24 cellular contexts compared by ENCODE assay signal in genomic region chr11:32188785-32189184, GRCh38.
DNase-seq lines count a peak whose midpoint lies in the region; ATAC-seq, FAIRE-seq and TF ChIP-seq lines count a peak whose summit lies in the region.
"Had no signal": no experiment of that assay in that cellular context is flagged by ENCODE, and none has a peak within 500 bp of the region (broad histone marks: within the 10 kb centered on the region; RNA-seq: fewer than 3 reads in every experiment).

No MANE protein-coding gene starts in this region.

- no peak overlapping the region for H3K14ac ChIP-seq in H1 (ENCODE audit: insufficient read length)

- no peak overlapping the region for H4K8ac ChIP-seq in H1 (ENCODE audit: extremely low read depth, insufficient read depth, low read length)

- TF ChIP-seq POLR2A in A549 (IDR thresholded peaks at IDR 0.05; ENCODE audit: low read length) (no peak), H1 (IDR thresholded peaks at IDR 0.05; ENCODE audit: control extremely low read depth in 1 of 2, low read depth in 2 of 2, low read length in 2 of 2) (no peak)

- H3K4me2 ChIP-seq in A549 (no peak overlapping the region), H1 (ENCODE audit: insufficient read depth in 1 of 2, low read depth in 2 of 2, low read length in 2 of 2) (no peak overlapping the region)
- H3K4me2 ChIP-seq: KMS-11 had no signal

- no peak overlapping the region for H2BK5ac ChIP-seq in H1 (ENCODE audit: low read depth, low read length)

- H3K9ac ChIP-seq in H1 (replicated peaks in 1 of 4; ENCODE audit: extremely low read depth in 1 of 4, low read depth in 3 of 4, low read length in 3 of 4) = no peak overlapping the region
- H3K9ac ChIP-seq: KMS-11 had no signal

- peak; percentile 74; a peak in 5 of 6 replicates for ATAC-seq in A549
- ATAC-seq in HG02938 (IDR thresholded peaks at IDR 0.05; ENCODE audit: unreplicated experiment) = no peak
- ATAC-seq: heart right ventricle had no signal

- DNase-seq in A549 (ENCODE audit: low read depth in 1 of 2, low spot score in 1 of 2) (peak in 1 of 2 experiments; percentile 10), GM06990 (ENCODE audit: extremely low read depth, insufficient read length) (no peak), NAMALWA (ENCODE audit: low spot score) (peak; percentile 26), H1 (ENCODE audit: low read depth in 1 of 2, low spot score in 2 of 2) (no peak), NCI-H187 treated with DMSO at 0.1 percent for 48 hours (lab: John Stamatoyannopoulos, UW) (no peak), GM03348 (ENCODE audit: low spot score) (no peak), NCI-H2029 treated with DMSO at 0.1 percent for 48 hours (lab: John Stamatoyannopoulos, UW) (no peak)
- DNase-seq: activated CD4-positive, alpha-beta T cell treated with anti-CD3 and anti-CD28 coated beads, Interleukin-2, amount 10 ng/mL, durations not matched to agents 24 days and 14 days; activated gamma-delta T cell treated with Interleukin-2 at 50 U/mL for 16 hours; amniotic stem cell; central memory CD4-positive, alpha-beta T cell; effector CD8-positive, alpha-beta T cell; esophagus squamous epithelium; GF-D8; heart right ventricle; NCI-H1417 treated with DMSO at 0.1 percent for 48 hours; ovary; stimulated activated CD4-positive, alpha-beta T cell treated with anti-CD3 and anti-CD28 coated beads, Interleukin-2, amount 100 ng/mL, for 24 hours; SW 1271 had no signal

- no peak overlapping the region for H3K4ac ChIP-seq in H1 (replicated peaks; ENCODE audit: insufficient read length, low read depth, low read length)

- CTCF ChIA-PET in A549 (lab: Yijun Ruan, JAX) (interaction anchor here (1.1 to 2.2 kb wide), 3 partner anchors 11 to 109 kb away, joined by 3 to 13 read pairs (median 4); no protein-coding TSS in a partner anchor), H1 (lab: Charles Lee; ENCODE audit: partially characterized antibody) (interaction anchor here (0.9 to 2.3 kb wide), 12 partner anchors 9 to 177 kb away, joined by 3 to 12 read pairs (median 4); no protein-coding TSS in a partner anchor)

- no peak for TF ChIP-seq RAD21 in A549 (conservative IDR thresholded peaks at IDR 0.05 in 1 of 2, IDR thresholded peaks at IDR 0.05 in 1 of 2)
- peak; percentile 13 to 39; a peak in 3 of 4 replicates for TF ChIP-seq RAD21 in H1 (IDR thresholded peaks at IDR 0.05 in 1 of 2, conservative IDR thresholded peaks at IDR 0.05 in 1 of 2; ENCODE audit: low read depth in 2 of 2, low read length in 2 of 2)

- H3K4me3 ChIP-seq in A549 (no peak overlapping the region), GM06990 (replicated peaks; ENCODE audit: low read depth, low read length) (no peak overlapping the region), H1 (ENCODE audit: extremely low read depth in 1 of 4, insufficient read depth in 2 of 4, low read depth in 3 of 4, low read length in 4 of 4) (no peak overlapping the region)
- H3K4me3 ChIP-seq: esophagus squamous epithelium, heart right ventricle, lung, ovary had no signal

- no peak overlapping the region for H3K27ac ChIP-seq in A549
- no peak overlapping the region for H3K27ac ChIP-seq in H1 (ENCODE audit: low read depth, low read length)
- H3K27ac ChIP-seq: esophagus squamous epithelium, heart right ventricle, KMS-11, ovary had no signal

- no peak overlapping the region for H2BK20ac ChIP-seq in H1 (ENCODE audit: low read length)

- no peaks in the 10 kb centered on the region for H3K79me1 ChIP-seq in H1 (ENCODE audit: low read depth, low read length)

- H3K9me3 ChIP-seq in A549 = no peaks in the 10 kb centered on the region
- no peaks in the 10 kb centered on the region for H3K9me3 ChIP-seq in H1 (ENCODE audit: insufficient read depth in 2 of 2, low read depth in 1 of 2, low read length in 1 of 2)
- H3K9me3 ChIP-seq: esophagus squamous epithelium, heart right ventricle, ovary had no signal

- H3K23ac ChIP-seq in H1 (ENCODE audit: insufficient read length) = no peak overlapping the region

- H3K4me1 ChIP-seq in A549 (no peaks in the 10 kb centered on the region), H1 (replicated peaks in 1 of 4; ENCODE audit: control insufficient read depth in 3 of 4, insufficient read depth in 4 of 4, low read length in 3 of 4) (no peaks in the 10 kb centered on the region)
- H3K4me1 ChIP-seq: esophagus squamous epithelium had no signal

- no peaks in the 10 kb centered on the region for H3K79me2 ChIP-seq in H1 (ENCODE audit: control insufficient read depth in 1 of 2, insufficient read depth in 2 of 2, low read length in 2 of 2)

- H3K18ac ChIP-seq in H1 (ENCODE audit: extremely low read depth, low read length) = no peak overlapping the region

- no peak overlapping the region for H2AK5ac ChIP-seq in H1 (ENCODE audit: low read depth, low read length)

- H2BK120ac ChIP-seq in H1 (replicated peaks; ENCODE audit: low read depth, low read length) = no peak overlapping the region

- no peak overlapping the region for H2AFZ ChIP-seq in H1 (ENCODE audit: low read length)

- no peak for TF ChIP-seq EP300 in A549 (IDR thresholded peaks at IDR 0.05)
- no peak for TF ChIP-seq EP300 in H1 (IDR thresholded peaks at IDR 0.05; ENCODE audit: borderline replicate concordance in 1 of 2, low read depth in 2 of 2, low read length in 2 of 2)

- no peak overlapping the region for H3K56ac ChIP-seq in H1 (replicated peaks; ENCODE audit: insufficient read length, low read depth, low read length)

- H4K20me1 ChIP-seq in H1 (replicated peaks in 1 of 2; ENCODE audit: control insufficient read depth in 1 of 2, insufficient read depth in 2 of 2, low read length in 2 of 2) = no peaks in the 10 kb centered on the region

- H2BK15ac ChIP-seq in H1 (ENCODE audit: low read length) = no peak overlapping the region

- H4K91ac ChIP-seq in H1 (replicated peaks; ENCODE audit: insufficient read length, low read length) = no peak overlapping the region

- WGBS in A549 (ENCODE audit: missing lambda C conversion rate) = 45% methylated on average over 4 of the region's 4 CpGs
- 80% methylated on average over 4 of the region's 4 CpGs; no CpG with 5 or more reads in 1 of the 2 experiments for WGBS in H1 (ENCODE audit: extremely low coverage in 1 of 2, insufficient coverage in 1 of 2, insufficient read length in 1 of 2, insufficient replicate concordance in 2 of 2, low coverage in 1 of 2, low lambda C conversion rate in 2 of 2, missing lambda C conversion rate in 1 of 2), 2 experiments

- H3K27me3 ChIP-seq in GM06990 (replicated peaks; ENCODE audit: control insufficient read depth, insufficient read depth, low read length) (no peaks in the 10 kb centered on the region), H1 (replicated peaks in 1 of 4; ENCODE audit: control insufficient read depth in 3 of 4, extremely low read depth in 1 of 4, insufficient read depth in 3 of 4, low read length in 3 of 4) (no peaks in the 10 kb centered on the region)
- H3K27me3 ChIP-seq: esophagus squamous epithelium, ovary had no signal

- H4K5ac ChIP-seq in H1 (ENCODE audit: insufficient read length, low read depth, low read length) = no peak overlapping the region

- TF ChIP-seq CTCF in A549 (IDR thresholded peaks at IDR 0.05) = no peak
- peak; percentile 34 for TF ChIP-seq CTCF in GM06990 (IDR thresholded peaks at IDR 0.05; ENCODE audit: insufficient read depth, low read length, poor library complexity, severe bottlenecking)
- TF ChIP-seq CTCF in H1 (IDR thresholded peaks at IDR 0.05; ENCODE audit: control extremely low read depth in 1 of 3, insufficient read depth in 1 of 3, low read depth in 1 of 3, low read length in 3 of 3) = peak in 2 of 3 experiments; percentile 29 to 59; a peak in 3 of 4 replicates

- no peak for FAIRE-seq in A549 (lab: Jason Lieb, UNC)
- no peak for FAIRE-seq in H1 (lab: Jason Lieb, UNC)
- FAIRE-seq: H54, islet of Langerhans had no signal

- no peak overlapping the region for H2BK12ac ChIP-seq in H1 (ENCODE audit: low read depth, low read length)

- H3K36me3 ChIP-seq in GM06990 (ENCODE audit: control insufficient read depth, insufficient read depth, low read length) = no peaks in the 10 kb centered on the region
- H3K36me3 ChIP-seq in H1 (ENCODE audit: control insufficient read depth in 2 of 4, insufficient read depth in 4 of 4, low read length in 3 of 4) = no peaks in the 10 kb centered on the region
- H3K36me3 ChIP-seq: esophagus squamous epithelium, heart right ventricle, ovary had no signal

- POLR2A ChIA-PET in A549 (lab: Yijun Ruan, JAX) (no interaction called here), H1 (lab: Charles Lee; ENCODE audit: partially characterized antibody) (no interaction called here)

- H3K23me2 ChIP-seq in H1 (ENCODE audit: low read depth, low read length) = no peaks in the 10 kb centered on the region

TF ChIP-seq in A549, 52 proteins besides CTCF, POLR2A, EP300 and RAD21 (continues in another document):
- TF ChIP-seq TP53 (CRISPR knock-in tag; IDR thresholded peaks at IDR 0.05) (no peak), NR3C1 (IDR thresholded peaks at IDR 0.05) (no peak), JUNB (IDR thresholded peaks at IDR 0.05) (no peak), MYC (IDR thresholded peaks at IDR 0.05; ENCODE audit: borderline replicate concordance, low read length) (no peak), POLR2AphosphoS2 (conservative IDR thresholded peaks at IDR 0.05; ENCODE audit: low read length) (no peak), CBX8 (IDR thresholded peaks at IDR 0.05) (no peak), KDM5A (IDR thresholded peaks at IDR 0.05) (no peak)
- TF ChIP-seq, protein P1, sequence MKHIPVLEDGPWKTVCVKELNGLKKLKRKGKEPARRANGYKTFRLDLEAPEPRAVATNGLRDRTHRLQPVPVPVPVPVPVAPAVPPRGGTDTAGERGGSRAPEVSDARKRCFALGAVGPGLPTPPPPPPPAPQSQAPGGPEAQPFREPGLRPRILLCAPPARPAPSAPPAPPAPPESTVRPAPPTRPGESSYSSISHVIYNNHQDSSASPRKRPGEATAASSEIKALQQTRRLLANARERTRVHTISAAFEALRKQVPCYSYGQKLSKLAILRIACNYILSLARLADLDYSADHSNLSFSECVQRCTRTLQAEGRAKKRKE (CRISPR knock-in tag; IDR thresholded peaks at IDR 0.05; ENCODE audit: low read depth) = no peak

TF ChIP-seq in H1, 55 proteins besides CTCF, POLR2A, EP300 and RAD21 (continues in another document):
- TF ChIP-seq POLR2AphosphoS5 (IDR thresholded peaks at IDR 0.05; ENCODE audit: low read depth, low read length) = no peak
- no peak for TF ChIP-seq HDAC2 (IDR thresholded peaks at IDR 0.05; ENCODE audit: borderline replicate concordance in 1 of 2, low read depth in 2 of 2, low read length in 2 of 2)
- TF ChIP-seq CBX5 (IDR thresholded peaks at IDR 0.05; ENCODE audit: low read depth, low read length) = no peak
- TF ChIP-seq USF2 (IDR thresholded peaks at IDR 0.05; ENCODE audit: low read length) = no peak
- no peak for TF ChIP-seq TAF7 (optimal IDR thresholded peaks at IDR 0.05; ENCODE audit: borderline replicate concordance, low read depth, low read length)
- no peak for TF ChIP-seq GABPA (IDR thresholded peaks at IDR 0.05; ENCODE audit: borderline replicate concordance, insufficient read depth, low read length)

Comparison
In these comparisons a context has a peak if more than half of its experiments do, and no peak if none do; other contexts are left out.
1. Of the 18 proteins assayed by ChIP-seq in both H1 and A549: peak only in H1: CTCF and RAD21; only in A549: none; in both: none; in neither: 16.